In genomic region chr4:112897548-112897947, GRCh38 we compare ENCODE assay signal across 15 cellular contexts.
DNase-seq lines count a peak whose midpoint lies in the region; ATAC-seq, FAIRE-seq and TF ChIP-seq lines count a peak whose summit lies in the region.
"Had no signal": no experiment of that assay in that cellular context is flagged by ENCODE, and none has a peak within 500 bp of the region (broad histone marks: within the 10 kb centered on the region; RNA-seq: fewer than 3 reads in every experiment).

No MANE protein-coding gene starts in this region.

- no peak overlapping the region for H2AK5ac ChIP-seq in mesenchymal stem cell (ENCODE audit: low read length, severe bottlenecking)

- no peak overlapping the region for H2BK120ac ChIP-seq in mesenchymal stem cell (ENCODE audit: low read depth, low read length)

- no peak overlapping the region for H3K23ac ChIP-seq in mesenchymal stem cell (ENCODE audit: low read length in 2 of 2)

- no peak overlapping the region for H3K14ac ChIP-seq in mesenchymal stem cell (ENCODE audit: low read length in 2 of 2)

- BruUV-seq in A673 (replicated peaks; lab: Mats Ljungman, UMichigan) = no TSS peak

- WGBS in mesenchymal stem cell = no CpG with 5 or more reads among the region's 2 CpGs

- intact Hi-C loops in A673 (cut with micrococcal nuclease; ENCODE audit: unreplicated experiment) = no loop called here

- no peak overlapping the region for H3K4ac ChIP-seq in mesenchymal stem cell (ENCODE audit: low read depth in 1 of 2, low read length in 2 of 2)

- CTCF ChIA-PET in A673 (lab: Charles Lee) = interaction anchor here (0.5 kb wide), 1 partner anchor 13 kb away, joined by 3 read pairs; no protein-coding TSS in a partner anchor

- no peak overlapping the region for H4K91ac ChIP-seq in mesenchymal stem cell (ENCODE audit: low read length)

- H3K27me3 ChIP-seq in A673 (replicated peaks; ENCODE audit: insufficient read depth, low read depth, low read length, poor library complexity) (no peaks in the 10 kb centered on the region), astrocyte (ENCODE audit: insufficient read depth, low read length) (no peaks in the 10 kb centered on the region), mesenchymal stem cell (ENCODE audit: control insufficient read depth in 1 of 2, insufficient read depth in 1 of 2, low read length in 2 of 2) (no peaks in the 10 kb centered on the region)
- H3K27me3 ChIP-seq: colonic mucosa, esophagus squamous epithelium had no signal

- H3K36me3 ChIP-seq in A673 (ENCODE audit: insufficient read depth, low read length, poor library complexity, severe bottlenecking) = no peaks in the 10 kb centered on the region
- no peaks in the 10 kb centered on the region for H3K36me3 ChIP-seq in astrocyte (ENCODE audit: insufficient read depth, low read length)
- no peaks in the 10 kb centered on the region for H3K36me3 ChIP-seq in mesenchymal stem cell (ENCODE audit: control insufficient read depth in 1 of 2, insufficient read depth in 2 of 2, low read depth in 1 of 2, low read length in 2 of 2)
- H3K36me3 ChIP-seq: colonic mucosa, esophagus squamous epithelium had no signal

- H3K4me1 Mint-ChIP-seq in astrocyte (ENCODE audit: low read depth, unreplicated experiment) = peaks cover 41% of the 10 kb centered on the region
- H3K4me1 Mint-ChIP-seq: CD8-positive, alpha-beta memory T cell had no signal

- no peak overlapping the region for H2BK12ac ChIP-seq in mesenchymal stem cell (ENCODE audit: low read length in 2 of 2)

- no peak overlapping the region for H3K9ac ChIP-seq in astrocyte (ENCODE audit: low read length)
- no peak overlapping the region for H3K9ac ChIP-seq in mesenchymal stem cell (ENCODE audit: low read length)

- H3K36me3 Mint-ChIP-seq in astrocyte (ENCODE audit: low read depth, unreplicated experiment) = no peaks in the 10 kb centered on the region
- H3K36me3 Mint-ChIP-seq: activated CD4-positive, alpha-beta memory T cell treated with anti-CD3 and anti-CD28 coated beads for 36 hours; CD8-positive, alpha-beta memory T cell had no signal

- H3K4me2 ChIP-seq in astrocyte (ENCODE audit: low read length) (no peak overlapping the region), mesenchymal stem cell (ENCODE audit: low read length, poor library complexity, severe bottlenecking) (no peak overlapping the region)

- no peaks in the 10 kb centered on the region for H4K20me1 ChIP-seq in astrocyte (ENCODE audit: insufficient read depth, low read length)

- no peak for FAIRE-seq in astrocyte (lab: Jason Lieb, UNC)

- H2AFZ ChIP-seq in astrocyte (ENCODE audit: low read depth, low read length) = no peak overlapping the region
- no peak overlapping the region for H2AFZ ChIP-seq in mesenchymal stem cell (ENCODE audit: low read depth, low read length)

- H3K9me3 Mint-ChIP-seq in astrocyte (ENCODE audit: unreplicated experiment) = no peaks in the 10 kb centered on the region
- H3K9me3 Mint-ChIP-seq: activated CD4-positive, alpha-beta memory T cell treated with anti-CD3 and anti-CD28 coated beads for 36 hours; CD8-positive, alpha-beta memory T cell had no signal

- no peaks in the 10 kb centered on the region for H3K79me1 ChIP-seq in mesenchymal stem cell (replicated peaks; ENCODE audit: low read length, poor library complexity, severe bottlenecking)

- DNase-seq in A673 (ENCODE audit: low spot score) (no peak), LNCaP clone FGC (ENCODE audit: low read depth) (no peak), astrocyte (ENCODE audit: low read depth) (no peak), left kidney (ENCODE audit: low read depth, low spot score) (peak; percentile 37), DMS153 (lab: John Stamatoyannopoulos, UW) (no peak), mesenchymal stem cell (no peak)
- no peak for DNase-seq in activated CD4-positive, alpha-beta T cell treated with anti-CD3 and anti-CD28 coated beads, Interleukin-2, amount 50 U/mL, for 4 hours
- DNase-seq: activated CD4-positive, alpha-beta memory T cell treated with anti-CD3 and anti-CD28 coated beads for 36 hours; CD8-positive, alpha-beta memory T cell; colonic mucosa; esophagus squamous epithelium; GF-D8; left colon had no signal

- H3K27ac Mint-ChIP-seq in astrocyte (ENCODE audit: unreplicated experiment) = peak overlapping the region; percentile 77
- H3K27ac Mint-ChIP-seq: activated CD4-positive, alpha-beta memory T cell treated with anti-CD3 and anti-CD28 coated beads for 36 hours; progenitor cell of endocrine pancreas had no signal

- H2BK15ac ChIP-seq in mesenchymal stem cell (ENCODE audit: low read depth, poor library complexity, severe bottlenecking) = no peak overlapping the region

- H3K4me3 ChIP-seq in A673 (ENCODE audit: low read depth, low read length, poor library complexity, severe bottlenecking) (no peak overlapping the region), LNCaP clone FGC (ENCODE audit: low read depth, low read length) (no peak overlapping the region), astrocyte (ENCODE audit: insufficient read depth, low read depth, low read length) (no peak overlapping the region), mesenchymal stem cell (ENCODE audit: insufficient read depth in 1 of 2, low read depth in 1 of 2, low read length in 2 of 2) (no peak overlapping the region)
- H3K4me3 ChIP-seq: colonic mucosa, esophagus squamous epithelium had no signal

- no peak overlapping the region for H3K18ac ChIP-seq in mesenchymal stem cell (ENCODE audit: low read depth in 1 of 2, low read length in 2 of 2)

- H3K27ac ChIP-seq in A673 (ENCODE audit: low read depth, low read length, poor library complexity, severe bottlenecking) (no peak overlapping the region), astrocyte (ENCODE audit: low read depth, low read length) (no peak overlapping the region), mesenchymal stem cell (ENCODE audit: low read length, poor library complexity, severe bottlenecking) (no peak overlapping the region)
- H3K27ac ChIP-seq: colonic mucosa, esophagus squamous epithelium had no signal

- ATAC-seq in HG02970 (IDR thresholded peaks at IDR 0.05; ENCODE audit: low FRiP score, unreplicated experiment) = no peak
- ATAC-seq: left colon had no signal

- 0 out of 2 replicates have a peak, but pooled peaks have one; percentile 10 for TF ChIP-seq CTCF in A673 (conservative IDR thresholded peaks at IDR 0.05; ENCODE audit: low read depth, low read length)
- TF ChIP-seq CTCF in LNCaP clone FGC (IDR thresholded peaks at IDR 0.05; ENCODE audit: control insufficient read depth, extremely low read depth, insufficient read depth) = peak; percentile 11; the same call in 1 of the 2 replicates
- no peak for TF ChIP-seq CTCF in astrocyte (IDR thresholded peaks at IDR 0.05; ENCODE audit: insufficient read depth, low read depth, low read length)

- H3K4me1 ChIP-seq in A673 (ENCODE audit: insufficient read depth, low read length, poor library complexity, severe bottlenecking) = peaks cover 10% of the 10 kb centered on the region
- H3K4me1 ChIP-seq in astrocyte (ENCODE audit: insufficient read depth, low read length) = peaks cover 4% of the 10 kb centered on the region
- peaks cover 2% of the 10 kb centered on the region for H3K4me1 ChIP-seq in mesenchymal stem cell (ENCODE audit: control insufficient read depth, insufficient read depth, low read depth, low read length)
- H3K4me1 ChIP-seq: colonic mucosa, esophagus squamous epithelium had no signal

- no peak overlapping the region for H3K4me3 Mint-ChIP-seq in astrocyte (ENCODE audit: unreplicated experiment)
- H3K4me3 Mint-ChIP-seq: activated CD4-positive, alpha-beta memory T cell treated with anti-CD3 and anti-CD28 coated beads for 36 hours; CD8-positive, alpha-beta memory T cell had no signal

- no peak overlapping the region for H2BK5ac ChIP-seq in mesenchymal stem cell (ENCODE audit: low read depth, low read length, poor library complexity, severe bottlenecking)

- no peaks in the 10 kb centered on the region for H3K79me2 ChIP-seq in astrocyte (ENCODE audit: insufficient read depth, low read length)

- H3K9me3 ChIP-seq in A673 (ENCODE audit: low read depth, low read length, poor library complexity, severe bottlenecking) (no peaks in the 10 kb centered on the region), astrocyte (ENCODE audit: insufficient read depth, low read depth, low read length) (no peaks in the 10 kb centered on the region), mesenchymal stem cell (ENCODE audit: control insufficient read depth, low read length) (no peaks in the 10 kb centered on the region)
- H3K9me3 ChIP-seq: colonic mucosa, esophagus squamous epithelium had no signal

- POLR2A ChIA-PET in A673 (lab: Charles Lee; ENCODE audit: low non-redundant PET) = interaction anchor here (0.6 kb wide), 1 partner anchor 27 kb away, joined by 4 read pairs; no protein-coding TSS in a partner anchor

- H4K8ac ChIP-seq in mesenchymal stem cell (ENCODE audit: low read length) = no peak overlapping the region

- H3K27me3 Mint-ChIP-seq in astrocyte (ENCODE audit: low read depth, unreplicated experiment) = no peaks in the 10 kb centered on the region
- H3K27me3 Mint-ChIP-seq: progenitor cell of endocrine pancreas had no signal
